ENCODE assay signal across 2 cellular contexts in the genomic region with DNA sequence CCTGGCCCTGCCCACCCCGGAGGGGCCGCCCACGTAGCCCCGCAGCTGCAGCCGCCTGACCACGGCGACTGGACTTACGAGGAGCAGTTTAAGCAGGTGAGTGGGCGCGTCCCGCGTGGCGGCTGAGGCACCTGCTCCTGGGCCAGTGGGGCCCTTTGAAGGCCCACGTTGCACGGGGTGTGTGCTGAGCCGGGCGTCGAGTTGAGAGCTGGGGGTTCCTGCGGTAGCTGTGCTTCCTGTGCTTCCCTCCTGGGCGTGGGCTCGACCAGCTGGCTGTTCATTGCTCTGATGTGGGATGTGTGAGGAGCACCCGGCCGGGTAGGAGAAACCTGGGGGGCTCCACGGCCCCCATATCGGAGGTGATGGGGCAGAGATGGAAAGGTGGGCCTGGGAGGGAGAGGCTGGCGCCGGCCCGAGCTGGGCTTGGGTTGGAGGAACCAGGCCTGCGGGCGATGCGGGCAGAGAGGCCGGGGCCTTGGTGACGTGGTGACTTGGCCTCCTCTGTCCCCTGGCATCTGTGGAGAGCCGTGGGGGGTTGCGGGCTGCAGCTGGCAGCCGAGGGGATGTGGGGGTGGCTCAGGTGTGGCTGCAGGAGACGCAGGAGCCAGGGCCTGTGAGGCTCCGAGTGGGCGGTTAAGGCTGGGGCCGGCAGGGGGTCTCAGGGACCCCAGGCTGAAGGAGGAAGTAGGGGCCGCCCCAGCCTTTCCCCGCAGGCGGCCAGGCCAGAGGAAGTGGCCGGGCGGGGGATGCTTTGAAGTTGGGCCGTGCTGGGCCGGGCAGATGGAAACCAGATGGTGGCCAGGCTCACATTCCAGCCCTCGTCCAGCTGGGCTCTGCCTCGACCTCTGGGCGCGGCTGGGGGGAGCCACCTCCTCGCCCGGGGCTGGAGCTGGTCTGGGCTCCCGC.
TF ChIP-seq lines count a peak whose summit lies in the region.

No MANE protein-coding gene starts in this region.

TF ChIP-seq in WTC11, 78 proteins besides CTCF, POLR2A, EP300 and RAD21:
- TF ChIP-seq ELF4 (CRISPR knock-in tag; IDR thresholded peaks at IDR 0.05; ENCODE audit: low read depth) = no peak
- no peak for TF ChIP-seq FOXP1 (CRISPR knock-in tag; IDR thresholded peaks at IDR 0.05; ENCODE audit: borderline replicate concordance)
- peak; percentile 28; the same call in 1 of the 2 replicates for TF ChIP-seq ZNF121 (CRISPR knock-in tag; IDR thresholded peaks at IDR 0.05)
- TF ChIP-seq, protein P1, sequence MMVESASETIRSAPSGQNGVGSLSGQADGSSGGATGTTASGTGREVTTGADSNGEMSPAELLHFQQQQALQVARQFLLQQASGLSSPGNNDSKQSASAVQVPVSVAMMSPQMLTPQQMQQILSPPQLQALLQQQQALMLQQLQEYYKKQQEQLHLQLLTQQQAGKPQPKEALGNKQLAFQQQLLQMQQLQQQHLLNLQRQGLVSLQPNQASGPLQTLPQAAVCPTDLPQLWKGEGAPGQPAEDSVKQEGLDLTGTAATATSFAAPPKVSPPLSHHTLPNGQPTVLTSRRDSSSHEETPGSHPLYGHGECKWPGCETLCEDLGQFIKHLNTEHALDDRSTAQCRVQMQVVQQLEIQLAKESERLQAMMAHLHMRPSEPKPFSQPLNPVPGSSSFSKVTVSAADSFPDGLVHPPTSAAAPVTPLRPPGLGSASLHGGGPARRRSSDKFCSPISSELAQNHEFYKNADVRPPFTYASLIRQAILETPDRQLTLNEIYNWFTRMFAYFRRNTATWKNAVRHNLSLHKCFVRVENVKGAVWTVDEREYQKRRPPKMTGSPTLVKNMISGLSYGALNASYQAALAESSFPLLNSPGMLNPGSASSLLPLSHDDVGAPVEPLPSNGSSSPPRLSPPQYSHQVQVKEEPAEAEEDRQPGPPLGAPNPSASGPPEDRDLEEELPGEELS (CRISPR knock-in tag; IDR thresholded peaks at IDR 0.05) = 0 out of 2 replicates have a peak, but pooled peaks have one; percentile 16
- TF ChIP-seq, protein P2, sequence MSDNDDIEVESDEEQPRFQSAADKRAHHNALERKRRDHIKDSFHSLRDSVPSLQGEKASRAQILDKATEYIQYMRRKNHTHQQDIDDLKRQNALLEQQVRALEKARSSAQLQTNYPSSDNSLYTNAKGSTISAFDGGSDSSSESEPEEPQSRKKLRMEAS (CRISPR knock-in tag; IDR thresholded peaks at IDR 0.05) = no peak
- peak; percentile 64; the same call in 1 of the 2 replicates for TF ChIP-seq ETV6 (CRISPR knock-in tag; IDR thresholded peaks at IDR 0.05)
- TF ChIP-seq, protein P3, sequence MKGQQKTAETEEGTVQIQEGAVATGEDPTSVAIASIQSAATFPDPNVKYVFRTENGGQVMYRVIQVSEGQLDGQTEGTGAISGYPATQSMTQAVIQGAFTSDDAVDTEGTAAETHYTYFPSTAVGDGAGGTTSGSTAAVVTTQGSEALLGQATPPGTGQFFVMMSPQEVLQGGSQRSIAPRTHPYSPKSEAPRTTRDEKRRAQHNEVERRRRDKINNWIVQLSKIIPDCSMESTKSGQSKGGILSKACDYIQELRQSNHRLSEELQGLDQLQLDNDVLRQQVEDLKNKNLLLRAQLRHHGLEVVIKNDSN (CRISPR knock-in tag; IDR thresholded peaks at IDR 0.05) = no peak
- TF ChIP-seq HMGA2 (CRISPR knock-in tag; IDR thresholded peaks at IDR 0.05) = no peak

TF ChIP-seq in H1, 55 proteins besides CTCF, POLR2A, EP300 and RAD21:
- TF ChIP-seq SUZ12 (IDR thresholded peaks at IDR 0.05; ENCODE audit: low read length) = no peak
- no peak for TF ChIP-seq RNF2 (IDR thresholded peaks at IDR 0.05; ENCODE audit: borderline replicate concordance, low read depth, low read length, missing control alignments, poor library complexity, severe bottlenecking)
- TF ChIP-seq POU5F1 (IDR thresholded peaks at IDR 0.05; ENCODE audit: low read depth, low read length) = no peak
- no peak for TF ChIP-seq EGR1 (IDR thresholded peaks at IDR 0.05; ENCODE audit: borderline replicate concordance, low read depth, low read length)
- TF ChIP-seq, protein P2 (IDR thresholded peaks at IDR 0.05) = 0 out of 2 replicates have a peak, but pooled peaks have one; percentile 23
- TF ChIP-seq, protein P4, sequence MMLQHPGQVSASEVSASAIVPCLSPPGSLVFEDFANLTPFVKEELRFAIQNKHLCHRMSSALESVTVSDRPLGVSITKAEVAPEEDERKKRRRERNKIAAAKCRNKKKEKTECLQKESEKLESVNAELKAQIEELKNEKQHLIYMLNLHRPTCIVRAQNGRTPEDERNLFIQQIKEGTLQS (IDR thresholded peaks at IDR 0.05; ENCODE audit: insufficient read depth, low read depth, low read length) = no peak
- TF ChIP-seq ASH2L (IDR thresholded peaks at IDR 0.05; ENCODE audit: low read length) = no peak
- no peak for TF ChIP-seq EZH2 (IDR thresholded peaks at IDR 0.05; ENCODE audit: low read depth, low read length, severe bottlenecking)
- TF ChIP-seq CTBP2 (IDR thresholded peaks at IDR 0.05; ENCODE audit: borderline replicate concordance, insufficient read depth, insufficient read length, low read length) = no peak
- TF ChIP-seq CBX5 (IDR thresholded peaks at IDR 0.05; ENCODE audit: low read depth, low read length) = no peak
- peak; percentile 87 for TF ChIP-seq TEAD4 (IDR thresholded peaks at IDR 0.05; ENCODE audit: low read depth, low read length)
- TF ChIP-seq, protein P5, sequence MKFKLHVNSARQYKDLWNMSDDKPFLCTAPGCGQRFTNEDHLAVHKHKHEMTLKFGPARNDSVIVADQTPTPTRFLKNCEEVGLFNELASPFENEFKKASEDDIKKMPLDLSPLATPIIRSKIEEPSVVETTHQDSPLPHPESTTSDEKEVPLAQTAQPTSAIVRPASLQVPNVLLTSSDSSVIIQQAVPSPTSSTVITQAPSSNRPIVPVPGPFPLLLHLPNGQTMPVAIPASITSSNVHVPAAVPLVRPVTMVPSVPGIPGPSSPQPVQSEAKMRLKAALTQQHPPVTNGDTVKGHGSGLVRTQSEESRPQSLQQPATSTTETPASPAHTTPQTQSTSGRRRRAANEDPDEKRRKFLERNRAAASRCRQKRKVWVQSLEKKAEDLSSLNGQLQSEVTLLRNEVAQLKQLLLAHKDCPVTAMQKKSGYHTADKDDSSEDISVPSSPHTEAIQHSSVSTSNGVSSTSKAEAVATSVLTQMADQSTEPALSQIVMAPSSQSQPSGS (IDR thresholded peaks at IDR 0.05; ENCODE audit: low read length) = no peak
- TF ChIP-seq GTF2F1 (IDR thresholded peaks at IDR 0.05; ENCODE audit: borderline replicate concordance, low read depth, low read length) = no peak
- no peak for TF ChIP-seq HDAC6 (IDR thresholded peaks at IDR 0.05; ENCODE audit: low read depth, low read length)
- TF ChIP-seq FOSL1 (IDR thresholded peaks at IDR 0.05; ENCODE audit: insufficient read depth, low read depth, low read length) = no peak
- no peak for TF ChIP-seq BCL11A (IDR thresholded peaks at IDR 0.05; ENCODE audit: low read depth in 2 of 2, low read length in 2 of 2)
- no peak for TF ChIP-seq CBX8 (IDR thresholded peaks at IDR 0.05; ENCODE audit: borderline replicate concordance, low read depth, low read length)
- peak; percentile 85; the same call in 1 of the 2 replicates for TF ChIP-seq TCF12 (IDR thresholded peaks at IDR 0.05; ENCODE audit: low read depth, low read length)
- 0 out of 4 replicates have a peak, but pooled peaks of 1 of the 2 experiments have one; percentile 19 for TF ChIP-seq SIN3A (conservative IDR thresholded peaks at IDR 0.05 in 1 of 2, IDR thresholded peaks at IDR 0.05 in 1 of 2; ENCODE audit: low read depth in 1 of 2, low read length in 2 of 2)
- TF ChIP-seq SRF (IDR thresholded peaks at IDR 0.05; ENCODE audit: low read depth, low read length) = no peak
- TF ChIP-seq, protein P6, sequence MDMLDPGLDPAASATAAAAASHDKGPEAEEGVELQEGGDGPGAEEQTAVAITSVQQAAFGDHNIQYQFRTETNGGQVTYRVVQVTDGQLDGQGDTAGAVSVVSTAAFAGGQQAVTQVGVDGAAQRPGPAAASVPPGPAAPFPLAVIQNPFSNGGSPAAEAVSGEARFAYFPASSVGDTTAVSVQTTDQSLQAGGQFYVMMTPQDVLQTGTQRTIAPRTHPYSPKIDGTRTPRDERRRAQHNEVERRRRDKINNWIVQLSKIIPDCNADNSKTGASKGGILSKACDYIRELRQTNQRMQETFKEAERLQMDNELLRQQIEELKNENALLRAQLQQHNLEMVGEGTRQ (IDR thresholded peaks at IDR 0.05; ENCODE audit: low read length) = no peak
- TF ChIP-seq SP1 (IDR thresholded peaks at IDR 0.05; ENCODE audit: low read depth, low read length) = no peak
- no peak for TF ChIP-seq RBBP5 (IDR thresholded peaks at IDR 0.05; ENCODE audit: borderline replicate concordance, low read depth, low read length)
- TF ChIP-seq RXRA (IDR thresholded peaks at IDR 0.05; ENCODE audit: insufficient read depth, low read depth, low read length) = no peak
